In the genomic region with DNA sequence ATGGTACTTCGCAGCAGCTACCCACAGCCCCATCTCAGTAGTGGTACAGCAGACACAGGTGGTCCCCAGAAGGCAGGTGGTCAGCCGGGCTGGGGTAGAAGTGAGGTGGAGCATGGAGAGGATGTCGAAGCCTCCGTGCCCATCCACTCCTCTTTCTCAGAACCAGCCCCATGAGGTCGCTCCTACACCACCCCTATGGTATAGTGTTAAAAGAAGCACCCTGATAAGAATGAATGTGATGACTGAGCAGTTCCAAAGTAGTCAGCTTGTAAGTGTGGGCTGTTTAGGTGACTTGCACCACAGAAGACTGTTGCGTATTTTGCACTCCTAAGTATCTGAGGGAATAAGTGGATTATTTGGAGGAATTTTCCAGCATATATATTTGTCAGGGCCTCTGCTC, we compare ENCODE assay signal across 25 cellular contexts.
DNase-seq lines count a peak whose midpoint lies in the region; ATAC-seq and TF ChIP-seq lines count a peak whose summit lies in the region.
"Had no signal": no experiment of that assay in that cellular context is flagged by ENCODE, and none has a peak within 500 bp of the region (broad histone marks: within the 10 kb centered on the region; RNA-seq: fewer than 3 reads in every experiment).

No MANE protein-coding gene starts in this region.

- peak overlapping the region; percentile 25; the same call in 1 of the 2 replicates for H3K27ac ChIP-seq in VCaP
- H3K27ac ChIP-seq in CD8-positive, alpha-beta T cell (ENCODE audit: low read depth, low read length): no peak overlapping the region
- H3K27ac ChIP-seq: neural progenitor cell, RWPE1, spleen had no signal

- TF ChIP-seq CTCF in GM12873 (IDR thresholded peaks at IDR 0.05; ENCODE audit: insufficient read depth, low read depth, low read length, missing control alignments) (peak; percentile 23), VCaP (conservative IDR thresholded peaks at IDR 0.05) (no peak), mesothelial cell of epicardium (IDR thresholded peaks at IDR 0.05; ENCODE audit: unreplicated experiment) (no peak), mucosa of descending colon (IDR thresholded peaks at IDR 0.05) (no peak)
- no peak for TF ChIP-seq CTCF in CD8-positive, alpha-beta T cell (IDR thresholded peaks at IDR 0.05)

- POLR2A ChIA-PET in CD8-positive, alpha-beta T cell (lab: Charles Lee): no interaction called here

- no peak overlapping the region for H3K4me3 Mint-ChIP-seq in mesothelial cell of epicardium
- no peak overlapping the region for H3K4me3 Mint-ChIP-seq in CD8-positive, alpha-beta T cell
- H3K4me3 Mint-ChIP-seq: activated naive CD8-positive, alpha-beta T cell; activated T-helper 1 cell treated with anti-CD3 and anti-CD28 coated beads, Interleukin-12 subunit alpha, Interleukin-12 subunit beta, Interleukin-2, Interleukin-4 antibody, amounts not matched to agents 30 ng/mL and 10 ng/mL and 1 ng/mL, durations not matched to agents 14 hours and 24 hours and 36 hours; CD4-positive, alpha-beta T cell; endodermal cell; neural progenitor cell had no signal

- peaks cover 66% of the 10 kb centered on the region for H3K36me3 Mint-ChIP-seq in mesothelial cell of epicardium
- H3K36me3 Mint-ChIP-seq in CD8-positive, alpha-beta T cell: no peaks in the 10 kb centered on the region
- H3K36me3 Mint-ChIP-seq: activated naive CD8-positive, alpha-beta T cell had no signal

- CTCF ChIA-PET in CD8-positive, alpha-beta T cell (lab: Charles Lee): interaction anchor here (1.1 kb wide), 1 partner anchor 56 kb away, joined by 3 read pairs; no protein-coding TSS in a partner anchor

- no peaks in the 10 kb centered on the region for H3K9me3 ChIP-seq in CD8-positive, alpha-beta T cell (ENCODE audit: low read length)
- no peaks in the 10 kb centered on the region for H3K9me3 ChIP-seq in mucosa of descending colon
- H3K9me3 ChIP-seq: spleen, stomach had no signal

- no peaks in the 10 kb centered on the region for H3K27me3 ChIP-seq in CD8-positive, alpha-beta T cell (ENCODE audit: insufficient read depth, low read length)
- H3K27me3 ChIP-seq: neural progenitor cell, spleen, stomach had no signal

- no peak overlapping the region for H3K4me3 ChIP-seq in CD8-positive, alpha-beta T cell (ENCODE audit: low read depth, low read length)
- H3K4me3 ChIP-seq in mucosa of descending colon: no peak overlapping the region
- H3K4me3 ChIP-seq: neural progenitor cell, spleen, stomach had no signal

- no peaks in the 10 kb centered on the region for H3K27me3 Mint-ChIP-seq in mesothelial cell of epicardium (ENCODE audit: low read depth)
- H3K27me3 Mint-ChIP-seq in CD8-positive, alpha-beta T cell (ENCODE audit: low read depth): no peaks in the 10 kb centered on the region
- H3K27me3 Mint-ChIP-seq: activated naive CD8-positive, alpha-beta T cell; CD4-positive, alpha-beta T cell had no signal

- H3K36me3 ChIP-seq in CD8-positive, alpha-beta T cell (ENCODE audit: insufficient read depth, low read length): no peaks in the 10 kb centered on the region
- H3K36me3 ChIP-seq in mucosa of descending colon (ENCODE audit: low read depth): no peaks in the 10 kb centered on the region
- H3K36me3 ChIP-seq: neural progenitor cell had no signal

- H3K4me1 ChIP-seq in CD8-positive, alpha-beta T cell (ENCODE audit: insufficient read depth, low read length): no peaks in the 10 kb centered on the region
- no peaks in the 10 kb centered on the region for H3K4me1 ChIP-seq in mucosa of descending colon (ENCODE audit: low read depth)
- H3K4me1 ChIP-seq: spleen had no signal

- DNase-seq in mesothelial cell of epicardium (ENCODE audit: low spot score in 2 of 2, unreplicated experiment in 2 of 2) (no peak), NCI-H2227 treated with DMSO at 0.1 percent for 48 hours (lab: John Stamatoyannopoulos, UW) (no peak), epidermal melanocyte (ENCODE audit: insufficient read length, low spot score) (no peak), mucosa of descending colon (no peak)
- no peak for DNase-seq in CD8-positive, alpha-beta T cell
- DNase-seq: CD4-positive, alpha-beta T cell; endodermal cell; glutamatergic neuron; KBM-7; NCI-H1092; NCI-H2107; NCI-H524; spleen; stimulated activated CD4-positive, alpha-beta T cell treated with anti-CD3 and anti-CD28 coated beads, Interleukin-4, amount 100 ng/mL, for 24 hours; stomach; T1000; trophoblast cell had no signal

- H3K9me3 Mint-ChIP-seq in mesothelial cell of epicardium: no peaks in the 10 kb centered on the region
- no peaks in the 10 kb centered on the region for H3K9me3 Mint-ChIP-seq in CD8-positive, alpha-beta T cell
- H3K9me3 Mint-ChIP-seq: activated T-helper 1 cell treated with anti-CD3 and anti-CD28 coated beads, Interleukin-12 subunit alpha, Interleukin-12 subunit beta, Interleukin-2, Interleukin-4 antibody, amounts not matched to agents 30 ng/mL and 10 ng/mL and 1 ng/mL, durations not matched to agents 14 hours and 24 hours and 36 hours; CD4-positive, alpha-beta T cell; endodermal cell; neural progenitor cell had no signal

- peaks cover 16% of the 10 kb centered on the region for H3K4me1 Mint-ChIP-seq in mesothelial cell of epicardium
- H3K4me1 Mint-ChIP-seq in CD8-positive, alpha-beta T cell (ENCODE audit: low read depth): peaks cover 8% of the 10 kb centered on the region

- intact Hi-C loops in CD8-positive, alpha-beta T cell (cut with DNase I, micrococcal nuclease): no loop called here
- intact Hi-C loops in mucosa of descending colon (cut with DNase I, micrococcal nuclease): no loop called here

- ATAC-seq in HG02798 (IDR thresholded peaks at IDR 0.05; ENCODE audit: poor library complexity, unreplicated experiment) (peak; percentile 46), mucosa of descending colon (no peak)
- no peak for ATAC-seq in CD8-positive, alpha-beta T cell
- ATAC-seq: left lobe of liver had no signal

- H3K27ac Mint-ChIP-seq in mesothelial cell of epicardium: peak overlapping the region; percentile 87
- no peak overlapping the region for H3K27ac Mint-ChIP-seq in CD8-positive, alpha-beta T cell
- H3K27ac Mint-ChIP-seq: activated naive CD8-positive, alpha-beta T cell; activated T-helper 1 cell treated with anti-CD3 and anti-CD28 coated beads, Interleukin-12 subunit alpha, Interleukin-12 subunit beta, Interleukin-2, Interleukin-4 antibody, amounts not matched to agents 30 ng/mL and 10 ng/mL and 1 ng/mL, durations not matched to agents 14 hours and 24 hours and 36 hours; CD4-positive, alpha-beta T cell; endodermal cell; neural progenitor cell had no signal
